ENCODE assay signal across 7 cellular contexts in the genomic region with DNA sequence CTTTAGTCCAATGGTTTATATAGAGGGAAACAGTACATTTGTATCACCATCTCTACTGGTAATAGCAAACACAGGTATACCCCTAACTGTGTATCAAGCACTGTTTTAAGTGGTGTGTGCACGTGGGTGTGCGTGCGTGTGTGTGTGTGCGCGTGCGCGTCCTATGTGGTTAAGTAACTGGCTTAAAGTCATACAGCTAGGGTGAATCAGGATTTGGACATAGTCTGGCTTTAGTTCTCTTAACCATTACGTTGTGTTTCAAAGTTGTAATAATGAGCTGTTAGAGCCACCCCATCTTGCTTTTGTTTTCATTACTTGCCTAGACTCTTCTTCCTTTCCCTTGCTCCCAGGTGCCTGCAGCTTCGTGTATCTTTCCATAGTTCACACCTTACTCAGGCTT. TPM values are rescaled to one million over a fixed set of nuclear protein-coding genes. Genes with fewer than 3 reads are reported as not detected.
DNase-seq lines count a peak whose midpoint lies in the region; ATAC-seq and TF ChIP-seq lines count a peak whose summit lies in the region.

No MANE protein-coding gene starts in this region.

- H4K5ac ChIP-seq in H9 (ENCODE audit: insufficient read length, low read depth, low read length) = no peak overlapping the region

- H3K27me3 ChIP-seq in H9 (ENCODE audit: insufficient read depth, low read length) = no peaks in the 10 kb centered on the region
- no peaks in the 10 kb centered on the region for H3K27me3 ChIP-seq in duodenal mucosa (ENCODE audit: control insufficient read depth in 1 of 2, insufficient read depth in 2 of 2, low read length in 2 of 2)
- H3K27me3 ChIP-seq in gastrocnemius medialis = no peaks in the 10 kb centered on the region

- TF ChIP-seq CTCF in H9 (conservative IDR thresholded peaks at IDR 0.05) (no peak), RWPE1 (conservative IDR thresholded peaks at IDR 0.05; ENCODE audit: low read depth) (no peak), gastrocnemius medialis (IDR thresholded peaks at IDR 0.05 in 4 of 5, conservative IDR thresholded peaks at IDR 0.05 in 1 of 5) (no peak)

- intact Hi-C loops in gastrocnemius medialis (cut with DNase I; ENCODE audit: low total_unique reads) = no loop called here

- no CpG with 5 or more reads among the region's 9 CpGs for WGBS in H9 (ENCODE audit: extremely low coverage, insufficient read length, low lambda C conversion rate)

- H3K79me1 ChIP-seq in H9 (ENCODE audit: insufficient read depth, low read depth, low read length, poor library complexity, severe bottlenecking) = peaks cover 5% of the 10 kb centered on the region

- H3K4me3 ChIP-seq in duodenal mucosa (ENCODE audit: low read depth in 1 of 2, low read length in 2 of 2) = peak overlapping the region; percentile 99
- peak overlapping the region; percentile 85 to 96 (median 92) for H3K4me3 ChIP-seq in gastrocnemius medialis

- no peaks in the 10 kb centered on the region for H3K36me3 Mint-ChIP-seq in H9 (ENCODE audit: insufficient read depth in 1 of 3, low read depth in 3 of 3)

- H3K27ac Mint-ChIP-seq in H9 = peak overlapping the region in 1 of 3 experiments; percentile 82; a peak in 1 of 7 replicates

- no peaks in the 10 kb centered on the region for H3K4me1 ChIP-seq in H9 (ENCODE audit: insufficient read depth, low read length)
- peaks cover 21 to 25% of the 10 kb centered on the region in 2 donors for H3K4me1 ChIP-seq in duodenal mucosa (ENCODE audit: control insufficient read depth in 1 of 2, insufficient read depth in 2 of 2, low read length in 2 of 2)
- H3K4me1 ChIP-seq in gastrocnemius medialis = peaks cover 47 to 54% of the 10 kb centered on the region in 2 donors

- no peak overlapping the region for H3K18ac ChIP-seq in H9 (ENCODE audit: insufficient read length, low read depth, low read length)

- no peaks in the 10 kb centered on the region for H3K9me3 ChIP-seq in H9 (ENCODE audit: control insufficient read depth, low read depth, low read length)
- no peaks in the 10 kb centered on the region for H3K9me3 ChIP-seq in duodenal mucosa (ENCODE audit: control insufficient read depth in 1 of 2, low read length in 2 of 2)
- no peaks in the 10 kb centered on the region for H3K9me3 ChIP-seq in gastrocnemius medialis

- H3K36me3 ChIP-seq in duodenal mucosa (ENCODE audit: control insufficient read depth in 1 of 2, insufficient read depth in 2 of 2, low read length in 2 of 2) (no peaks in the 10 kb centered on the region), gastrocnemius medialis (no peaks in the 10 kb centered on the region)

- no peak overlapping the region for H4K91ac ChIP-seq in H9 (ENCODE audit: insufficient read length, low read depth, low read length)

- no peak overlapping the region for H2AK5ac ChIP-seq in H9 (ENCODE audit: insufficient read length, low read length)

- H3K4me3 Mint-ChIP-seq in H9 = peak overlapping the region; percentile 10 to 13; a peak in 2 of 5 replicates

- H3K27me3 Mint-ChIP-seq in H9 (ENCODE audit: low read depth) = no peaks in the 10 kb centered on the region

- H3K9ac ChIP-seq in H9 (ENCODE audit: extremely low read depth, insufficient read length, low read length) (no peak overlapping the region), duodenal mucosa (ENCODE audit: low read depth in 1 of 2, low read length in 2 of 2) (peak overlapping the region; percentile 37 to 38)

- no peak overlapping the region for H3K4ac ChIP-seq in H9 (ENCODE audit: low read depth, low read length)

- H2BK120ac ChIP-seq in H9 (ENCODE audit: low read depth, low read length, poor library complexity, severe bottlenecking) = no peak overlapping the region

- in situ Hi-C loops in gastrocnemius medialis (cut with MboI; ENCODE audit: low sequenced_read_pairs in 4 of 4) = no loop called here

- POLR2A ChIA-PET in RWPE1 (lab: Yijun Ruan, JAX; ENCODE audit: low non-redundant PET) = interaction anchor here (0.9 kb wide), 1 partner anchor 53 kb away, joined by 3 read pairs; no protein-coding TSS in a partner anchor

- H3K4me1 Mint-ChIP-seq in H9 = peaks cover 24% of the 10 kb centered on the region in 2 experiments

- H4K8ac ChIP-seq in H9 (replicated peaks; ENCODE audit: insufficient read length, low read depth, low read length) = no peak overlapping the region

- H3K79me2 ChIP-seq in H9 (ENCODE audit: insufficient read depth, low read length) = peaks cover 12% of the 10 kb centered on the region; the same call in 1 of the 2 replicates

- CTCF ChIA-PET in RWPE1 (lab: Yijun Ruan, JAX) = interaction anchor here (0.6 to 0.7 kb wide), 2 partner anchors 41 to 145 kb away, joined by 3 read pairs; no protein-coding TSS in a partner anchor

- TF ChIP-seq POLR2A in gastrocnemius medialis (IDR thresholded peaks at IDR 0.05) = peak; percentile 69 to 77

- no peaks in the 10 kb centered on the region for H3K9me3 Mint-ChIP-seq in H9

- H4K20me1 ChIP-seq in H9 (ENCODE audit: control insufficient read depth, insufficient read depth, insufficient read length) = peaks cover 2% of the 10 kb centered on the region

- peaks cover 18% of the 10 kb centered on the region for H3K23me2 ChIP-seq in H9 (ENCODE audit: insufficient read length, low read depth, low read length, poor library complexity, severe bottlenecking)

- H3K4me2 ChIP-seq in H9 (ENCODE audit: insufficient read depth, insufficient read length, low read length) = no peak overlapping the region

- H3T11ph ChIP-seq in H9 (ENCODE audit: low read length) = no peak overlapping the region

- no peak overlapping the region for H2AFZ ChIP-seq in H9 (ENCODE audit: low read length)

- ATAC-seq in gastrocnemius medialis (peak; percentile 24 to 47), GM19035 (IDR thresholded peaks at IDR 0.05; ENCODE audit: unreplicated experiment) (no peak), GM21367 (IDR thresholded peaks at IDR 0.05; ENCODE audit: unreplicated experiment) (no peak), HG03196 (IDR thresholded peaks at IDR 0.05; ENCODE audit: unreplicated experiment) (no peak)

- H3K14ac ChIP-seq in H9 (ENCODE audit: insufficient read depth, low read length) = no peak overlapping the region

- H2BK5ac ChIP-seq in H9 (ENCODE audit: insufficient read length, low read length) = no peak overlapping the region

- H3K27ac ChIP-seq in H9 (ENCODE audit: insufficient read length, low read depth, low read length) (no peak overlapping the region), RWPE1 (peak overlapping the region; percentile 72; the same call in 1 of the 2 replicates), duodenal mucosa (ENCODE audit: low read depth, low read length) (no peak overlapping the region), gastrocnemius medialis (peak overlapping the region; percentile 95 to 98 (median 97))

- no peak overlapping the region for H2BK12ac ChIP-seq in H9 (ENCODE audit: insufficient read length, low read depth, low read length)

- H3K23ac ChIP-seq in H9 (ENCODE audit: insufficient read length, low read depth, low read length) = no peak overlapping the region

- H2BK15ac ChIP-seq in H9 (ENCODE audit: low read depth, low read length) = no peak overlapping the region

- no peak overlapping the region for H2BK20ac ChIP-seq in H9 (ENCODE audit: low read depth, low read length, poor library complexity, severe bottlenecking)

- DNase-seq in H9 = no peak
- DNase-seq in RWPE1 (ENCODE audit: low spot score) = peak; percentile 9
- DNase-seq in gastrocnemius medialis = peak; percentile 53 to 84

- no peak overlapping the region for H3K56ac ChIP-seq in H9 (ENCODE audit: insufficient read length, low read depth, low read length)

RNA-seq across cellular contexts. Expression of gene HADHB, which starts 2.1 kb away (rescaled TPM):
- 41.3 and 44.2 TPM in 2 replicates for total RNA-seq in H9 (2021)
- total RNA-seq in gastrocnemius medialis = 100 to 1,000 TPM; 719 to 936 (median 781) TPM

RNA-seq across cellular contexts. Expression of gene HADHA, which starts 2.4 kb away (rescaled TPM):
- total RNA-seq in H9 (2021) (111 and 112 TPM in 2 replicates), gastrocnemius medialis (100 to 1,000 TPM; 443 to 480 (median 462) TPM)

Comparison
In these comparisons a context has a peak if more than half of its experiments do, and no peak if none do; other contexts are left out.
1. H3K27ac ChIP-seq: peak in RWPE1 (single experiment) and gastrocnemius medialis (4 of 4); none in H9 (single experiment) and duodenal mucosa (single experiment).
2. ATAC-seq: peak in gastrocnemius medialis (2 of 2); none in GM19035 (single experiment), GM21367 (single experiment) and HG03196 (single experiment).
3. RNA of gene HADHB, which starts 2.1 kb away (total RNA-seq): 719 to 936 TPM in gastrocnemius medialis; 41.3 to 44.2 TPM in H9; every median in the first group is over 10 times any median in the second.